In the genomic region with DNA sequence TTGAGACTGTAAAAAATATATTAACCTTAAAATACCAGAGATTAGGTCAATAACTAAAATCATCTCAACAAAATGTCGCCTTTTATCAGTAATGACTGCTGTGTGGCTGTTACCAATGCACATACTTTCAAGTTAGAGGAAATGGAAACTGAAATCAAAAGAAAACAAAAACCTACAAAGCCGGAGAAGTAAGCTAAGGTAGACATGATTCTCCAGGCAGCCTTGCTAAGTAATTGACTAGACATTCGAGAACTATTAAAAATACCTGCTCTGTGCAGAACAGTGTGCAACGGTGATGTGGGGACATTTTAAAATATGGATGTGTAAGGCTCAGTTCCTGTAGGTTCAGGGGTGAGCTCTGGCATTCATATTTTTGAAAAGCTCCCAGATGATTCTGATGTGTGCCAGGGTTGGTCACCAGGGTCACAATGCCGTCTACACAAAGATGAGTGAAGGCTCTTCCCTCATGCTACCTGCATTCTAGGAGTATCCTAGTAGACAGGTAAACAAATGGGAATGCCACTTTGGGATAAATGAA, we compare ENCODE assay signal across 8 cellular contexts. TPM values are rescaled to one million over a fixed set of nuclear protein-coding genes. Genes with fewer than 3 reads are reported as not detected.
DNase-seq lines count a peak whose midpoint lies in the region; ATAC-seq and TF ChIP-seq lines count a peak whose summit lies in the region.

No MANE protein-coding gene starts in this region.

- H3K27ac Mint-ChIP-seq in WTC11, result no peak overlapping the region

- no peaks in the 10 kb centered on the region for H3K27me3 ChIP-seq in spleen (replicated peaks in 1 of 7)

- no peaks in the 10 kb centered on the region for H3K36me3 Mint-ChIP-seq in WTC11

- H3K4me1 ChIP-seq in spleen, result peaks cover 8 to 51% (median 40%) of the 10 kb centered on the region in 6 donors

- H3K27me3 Mint-ChIP-seq in WTC11 (ENCODE audit: low read depth), result peaks cover 31% of the 10 kb centered on the region

- peaks cover 16% of the 10 kb centered on the region for H3K4me1 Mint-ChIP-seq in WTC11

- H3K9me3 Mint-ChIP-seq in WTC11, result no peaks in the 10 kb centered on the region

- intact Hi-C loops in left ventricle myocardium superior (cut with micrococcal nuclease) (no loop called here), spleen (cut with DNase I; ENCODE audit: low total_unique reads) (no loop called here)

- H3K27ac ChIP-seq in spleen, result peak overlapping the region; percentile 86 to 99 (median 94)

- CTCF ChIA-PET in WTC11 (lab: Charles Lee), result interaction anchor here (0.9 to 1.1 kb wide), 3 partner anchors 23 to 69 kb away, joined by 3 to 4 read pairs (median 3); no protein-coding TSS in a partner anchor

- no peak for TF ChIP-seq CTCF in WTC11 (IDR thresholded peaks at IDR 0.05)
- no peak for TF ChIP-seq CTCF in spleen (IDR thresholded peaks at IDR 0.05 in 8 of 11, conservative IDR thresholded peaks at IDR 0.05 in 3 of 11)

- ATAC-seq in GM18907 (IDR thresholded peaks at IDR 0.05; ENCODE audit: unreplicated experiment) (peak; percentile 48), HG02943 (IDR thresholded peaks at IDR 0.05; ENCODE audit: low read depth, unreplicated experiment) (peak; percentile 46), WTC11 (no peak), left ventricle myocardium superior (peak; percentile 9)

- POLR2A ChIA-PET in WTC11 (lab: Charles Lee), result no interaction called here

- TF ChIP-seq POLR2A in spleen (IDR thresholded peaks at IDR 0.05), result no peak

- 12 to 20% (median 15%) methylated on average over 5 of the region's 5 CpGs for WGBS in spleen, 5 donors

- H3K36me3 ChIP-seq in spleen, result no peaks in the 10 kb centered on the region

- H3K9me3 ChIP-seq in spleen, result no peaks in the 10 kb centered on the region

- DNase-seq in WTC11 (ENCODE audit: low spot score) (no peak), left ventricle myocardium superior (no peak), spleen (no peak), foreskin melanocyte (no peak), dedifferentiated amniotic fluid mesenchymal stem cell (ENCODE audit: extremely low spot score) (no peak), C1 segment of cervical spinal cord (lab: John Stamatoyannopoulos, UW) (no peak)

- H3K4me3 ChIP-seq in spleen, result peak overlapping the region; percentile 50 to 79 (median 62)

- peak overlapping the region; percentile 75 for H3K4me3 Mint-ChIP-seq in WTC11

TF ChIP-seq in WTC11, 78 proteins besides CTCF, POLR2A, EP300 and RAD21 (continues in another document):
- TF ChIP-seq, protein P1, sequence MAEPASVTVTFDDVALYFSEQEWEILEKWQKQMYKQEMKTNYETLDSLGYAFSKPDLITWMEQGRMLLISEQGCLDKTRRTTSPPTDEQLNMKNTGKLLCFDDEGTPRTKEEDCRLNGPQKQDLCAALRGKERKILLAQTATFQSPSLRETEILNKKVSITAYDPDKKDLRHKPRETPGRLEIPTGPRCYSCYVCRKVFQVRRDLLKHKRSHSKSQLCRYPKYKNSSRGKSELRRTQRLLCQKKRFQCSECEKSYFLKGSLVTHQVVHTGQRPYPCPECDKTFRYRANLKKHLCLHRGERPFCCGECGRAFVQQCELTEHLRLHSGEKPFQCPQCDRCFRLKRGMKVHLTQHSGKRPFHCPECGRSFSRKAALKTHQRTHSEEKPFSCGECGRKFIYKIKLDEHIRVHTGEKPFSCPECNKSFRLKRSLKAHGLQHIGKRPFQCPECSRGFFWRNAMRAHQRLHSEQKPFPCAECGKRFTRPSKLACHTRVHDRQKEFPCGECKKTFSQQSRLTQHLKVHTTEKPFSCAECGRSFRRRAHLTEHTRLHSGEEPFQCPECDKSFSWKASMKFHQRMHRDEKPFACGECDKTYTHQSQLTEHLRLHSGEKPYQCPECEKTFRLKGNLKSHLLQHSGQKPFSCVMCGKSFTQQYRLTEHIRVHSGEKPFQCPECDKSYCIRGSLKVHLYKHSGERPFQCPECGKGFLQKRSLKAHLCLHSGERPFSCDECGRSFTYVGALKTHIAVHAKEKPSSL (CRISPR knock-in tag; conservative IDR thresholded peaks at IDR 0.05), result no peak
- TF ChIP-seq FOXP1 (CRISPR knock-in tag; IDR thresholded peaks at IDR 0.05; ENCODE audit: borderline replicate concordance) (no peak), MXD4 (CRISPR knock-in tag; IDR thresholded peaks at IDR 0.05; ENCODE audit: borderline replicate concordance) (no peak), NFYB (CRISPR knock-in tag; conservative IDR thresholded peaks at IDR 0.05; ENCODE audit: low read depth) (no peak), ZNF671 (CRISPR knock-in tag; IDR thresholded peaks at IDR 0.05) (no peak)
- TF ChIP-seq, protein P2, sequence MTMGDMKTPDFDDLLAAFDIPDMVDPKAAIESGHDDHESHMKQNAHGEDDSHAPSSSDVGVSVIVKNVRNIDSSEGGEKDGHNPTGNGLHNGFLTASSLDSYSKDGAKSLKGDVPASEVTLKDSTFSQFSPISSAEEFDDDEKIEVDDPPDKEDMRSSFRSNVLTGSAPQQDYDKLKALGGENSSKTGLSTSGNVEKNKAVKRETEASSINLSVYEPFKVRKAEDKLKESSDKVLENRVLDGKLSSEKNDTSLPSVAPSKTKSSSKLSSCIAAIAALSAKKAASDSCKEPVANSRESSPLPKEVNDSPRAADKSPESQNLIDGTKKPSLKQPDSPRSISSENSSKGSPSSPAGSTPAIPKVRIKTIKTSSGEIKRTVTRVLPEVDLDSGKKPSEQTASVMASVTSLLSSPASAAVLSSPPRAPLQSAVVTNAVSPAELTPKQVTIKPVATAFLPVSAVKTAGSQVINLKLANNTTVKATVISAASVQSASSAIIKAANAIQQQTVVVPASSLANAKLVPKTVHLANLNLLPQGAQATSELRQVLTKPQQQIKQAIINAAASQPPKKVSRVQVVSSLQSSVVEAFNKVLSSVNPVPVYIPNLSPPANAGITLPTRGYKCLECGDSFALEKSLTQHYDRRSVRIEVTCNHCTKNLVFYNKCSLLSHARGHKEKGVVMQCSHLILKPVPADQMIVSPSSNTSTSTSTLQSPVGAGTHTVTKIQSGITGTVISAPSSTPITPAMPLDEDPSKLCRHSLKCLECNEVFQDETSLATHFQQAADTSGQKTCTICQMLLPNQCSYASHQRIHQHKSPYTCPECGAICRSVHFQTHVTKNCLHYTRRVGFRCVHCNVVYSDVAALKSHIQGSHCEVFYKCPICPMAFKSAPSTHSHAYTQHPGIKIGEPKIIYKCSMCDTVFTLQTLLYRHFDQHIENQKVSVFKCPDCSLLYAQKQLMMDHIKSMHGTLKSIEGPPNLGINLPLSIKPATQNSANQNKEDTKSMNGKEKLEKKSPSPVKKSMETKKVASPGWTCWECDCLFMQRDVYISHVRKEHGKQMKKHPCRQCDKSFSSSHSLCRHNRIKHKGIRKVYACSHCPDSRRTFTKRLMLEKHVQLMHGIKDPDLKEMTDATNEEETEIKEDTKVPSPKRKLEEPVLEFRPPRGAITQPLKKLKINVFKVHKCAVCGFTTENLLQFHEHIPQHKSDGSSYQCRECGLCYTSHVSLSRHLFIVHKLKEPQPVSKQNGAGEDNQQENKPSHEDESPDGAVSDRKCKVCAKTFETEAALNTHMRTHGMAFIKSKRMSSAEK (CRISPR knock-in tag; IDR thresholded peaks at IDR 0.05; ENCODE audit: borderline replicate concordance), result no peak
- TF ChIP-seq, protein P3, sequence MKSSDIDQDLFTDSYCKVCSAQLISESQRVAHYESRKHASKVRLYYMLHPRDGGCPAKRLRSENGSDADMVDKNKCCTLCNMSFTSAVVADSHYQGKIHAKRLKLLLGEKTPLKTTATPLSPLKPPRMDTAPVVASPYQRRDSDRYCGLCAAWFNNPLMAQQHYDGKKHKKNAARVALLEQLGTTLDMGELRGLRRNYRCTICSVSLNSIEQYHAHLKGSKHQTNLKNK (CRISPR knock-in tag; IDR thresholded peaks at IDR 0.05), result no peak
- TF ChIP-seq, protein P4, sequence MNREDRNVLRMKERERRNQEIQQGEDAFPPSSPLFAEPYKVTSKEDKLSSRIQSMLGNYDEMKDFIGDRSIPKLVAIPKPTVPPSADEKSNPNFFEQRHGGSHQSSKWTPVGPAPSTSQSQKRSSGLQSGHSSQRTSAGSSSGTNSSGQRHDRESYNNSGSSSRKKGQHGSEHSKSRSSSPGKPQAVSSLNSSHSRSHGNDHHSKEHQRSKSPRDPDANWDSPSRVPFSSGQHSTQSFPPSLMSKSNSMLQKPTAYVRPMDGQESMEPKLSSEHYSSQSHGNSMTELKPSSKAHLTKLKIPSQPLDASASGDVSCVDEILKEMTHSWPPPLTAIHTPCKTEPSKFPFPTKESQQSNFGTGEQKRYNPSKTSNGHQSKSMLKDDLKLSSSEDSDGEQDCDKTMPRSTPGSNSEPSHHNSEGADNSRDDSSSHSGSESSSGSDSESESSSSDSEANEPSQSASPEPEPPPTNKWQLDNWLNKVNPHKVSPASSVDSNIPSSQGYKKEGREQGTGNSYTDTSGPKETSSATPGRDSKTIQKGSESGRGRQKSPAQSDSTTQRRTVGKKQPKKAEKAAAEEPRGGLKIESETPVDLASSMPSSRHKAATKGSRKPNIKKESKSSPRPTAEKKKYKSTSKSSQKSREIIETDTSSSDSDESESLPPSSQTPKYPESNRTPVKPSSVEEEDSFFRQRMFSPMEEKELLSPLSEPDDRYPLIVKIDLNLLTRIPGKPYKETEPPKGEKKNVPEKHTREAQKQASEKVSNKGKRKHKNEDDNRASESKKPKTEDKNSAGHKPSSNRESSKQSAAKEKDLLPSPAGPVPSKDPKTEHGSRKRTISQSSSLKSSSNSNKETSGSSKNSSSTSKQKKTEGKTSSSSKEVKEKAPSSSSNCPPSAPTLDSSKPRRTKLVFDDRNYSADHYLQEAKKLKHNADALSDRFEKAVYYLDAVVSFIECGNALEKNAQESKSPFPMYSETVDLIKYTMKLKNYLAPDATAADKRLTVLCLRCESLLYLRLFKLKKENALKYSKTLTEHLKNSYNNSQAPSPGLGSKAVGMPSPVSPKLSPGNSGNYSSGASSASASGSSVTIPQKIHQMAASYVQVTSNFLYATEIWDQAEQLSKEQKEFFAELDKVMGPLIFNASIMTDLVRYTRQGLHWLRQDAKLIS (CRISPR knock-in tag; IDR thresholded peaks at IDR 0.05; ENCODE audit: borderline replicate concordance), result no peak
- TF ChIP-seq, protein P5, sequence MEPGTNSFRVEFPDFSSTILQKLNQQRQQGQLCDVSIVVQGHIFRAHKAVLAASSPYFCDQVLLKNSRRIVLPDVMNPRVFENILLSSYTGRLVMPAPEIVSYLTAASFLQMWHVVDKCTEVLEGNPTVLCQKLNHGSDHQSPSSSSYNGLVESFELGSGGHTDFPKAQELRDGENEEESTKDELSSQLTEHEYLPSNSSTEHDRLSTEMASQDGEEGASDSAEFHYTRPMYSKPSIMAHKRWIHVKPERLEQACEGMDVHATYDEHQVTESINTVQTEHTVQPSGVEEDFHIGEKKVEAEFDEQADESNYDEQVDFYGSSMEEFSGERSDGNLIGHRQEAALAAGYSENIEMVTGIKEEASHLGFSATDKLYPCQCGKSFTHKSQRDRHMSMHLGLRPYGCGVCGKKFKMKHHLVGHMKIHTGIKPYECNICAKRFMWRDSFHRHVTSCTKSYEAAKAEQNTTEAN (CRISPR knock-in tag; IDR thresholded peaks at IDR 0.05), result no peak

RNA-seq across cellular contexts. Expression of a gene that starts 0.6 kb away (rescaled TPM):
- total RNA-seq in WTC11 (2021), result 0.37 to 2.1 TPM (median 0.73 TPM) in 3 replicates
- 3.0 TPM for total RNA-seq in left ventricle myocardium superior
- 10 to 100 TPM; 12.1 to 50.2 (median 32.7) TPM for total RNA-seq in spleen
- polyA plus RNA-seq in spleen, result 10 to 100 TPM in 2 of 3 donors, 1 to 10 TPM in 1; 9.9 to 14.6 (median 11.4) TPM

RNA-seq across cellular contexts. Expression of a gene that starts 30.7 kb away (rescaled TPM):
- total RNA-seq in WTC11 (2021) (12.2 to 15.6 TPM (median 13.5 TPM) in 3 replicates), left ventricle myocardium superior (26.6 TPM), spleen (10 to 100 TPM in 4 of 7 donors, 1 to 10 TPM in 3; 6.7 to 13.9 (median 10.4) TPM)
- polyA plus RNA-seq in spleen, result 10 to 100 TPM; 11.4 to 17.4 (median 12.2) TPM
